Comparison of ENCODE assay signal across 11 cellular contexts in the genomic region with DNA sequence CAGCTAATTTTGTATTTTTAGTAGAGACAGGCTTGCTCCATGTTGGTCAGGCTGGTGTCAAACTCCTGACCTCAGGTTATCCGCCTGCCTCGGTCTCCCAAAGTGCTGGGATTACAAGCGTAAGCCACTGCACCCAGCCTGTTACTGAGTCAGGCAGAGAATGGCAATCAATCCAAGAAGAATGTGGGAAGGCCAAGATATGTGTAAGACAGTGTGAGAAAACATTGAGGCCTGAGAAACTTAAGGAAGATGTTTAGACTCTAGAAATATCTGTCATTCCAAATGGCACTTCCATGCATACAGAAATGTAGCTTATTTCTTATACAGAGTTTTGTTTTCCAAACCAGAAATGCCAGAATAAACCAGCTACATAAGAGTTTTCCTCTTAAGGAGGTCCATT.
"Had no signal": no experiment of that assay in that cellular context is flagged by ENCODE, and none has a peak within 500 bp of the region (broad histone marks: within the 10 kb centered on the region; RNA-seq: fewer than 3 reads in every experiment).

No MANE protein-coding gene starts in this region.

- H3K4me1 ChIP-seq: pancreas had no signal

- DNase-seq: activated CD4-positive, alpha-beta T cell treated with anti-CD3 and anti-CD28 coated beads, Interleukin-2, amount 10 ng/mL, durations not matched to agents 7 days and 5 days; activated CD4-positive, CD25-positive, alpha-beta regulatory T cell; activated gamma-delta T cell treated with Interleukin-2 at 50 U/mL for 16 hours; adrenal gland; islet precursor cell; pancreas; sigmoid colon; stimulated activated CD4-positive, alpha-beta T cell treated with anti-CD3 and anti-CD28 coated beads, Interleukin-1b, Interleukin-23, amount 100 ng/mL, for 48 hours had no signal

- H3K36me3 ChIP-seq: adrenal gland, cardiac muscle cell, pancreas, sigmoid colon, thoracic aorta had no signal

- H3K4me3 Mint-ChIP-seq: activated CD4-positive, alpha-beta T cell treated with anti-CD3 and anti-CD28 coated beads, Interleukin-2, amount 10 ng/mL, durations not matched to agents 7 days and 5 days had no signal

- H3K27ac ChIP-seq: adrenal gland, cardiac muscle cell, pancreas, sigmoid colon, thoracic aorta had no signal

- H3K9me3 ChIP-seq: adrenal gland, pancreas, sigmoid colon, thoracic aorta had no signal

- H3K4me3 ChIP-seq: adrenal gland, cardiac muscle cell, lung, pancreas, sigmoid colon, thoracic aorta had no signal

- ATAC-seq: pancreas had no signal

- H3K27me3 ChIP-seq: adrenal gland, cardiac muscle cell, pancreas, sigmoid colon had no signal

- H3K27me3 Mint-ChIP-seq: activated CD4-positive, alpha-beta T cell treated with anti-CD3 and anti-CD28 coated beads, Interleukin-2, amount 10 ng/mL, durations not matched to agents 7 days and 5 days had no signal

- H3K27ac Mint-ChIP-seq: activated CD4-positive, alpha-beta T cell treated with anti-CD3 and anti-CD28 coated beads, Interleukin-2, amount 10 ng/mL, durations not matched to agents 7 days and 5 days had no signal
